In genomic region chr2:101778102-101778501, GRCh38 we compare ENCODE assay signal across 14 cellular contexts.
"Had no signal": no experiment of that assay in that cellular context is flagged by ENCODE, and none has a peak within 500 bp of the region (broad histone marks: within the 10 kb centered on the region; RNA-seq: fewer than 3 reads in every experiment).

No MANE protein-coding gene starts in this region.

- H3K36me3 ChIP-seq: ascending aorta, upper lobe of left lung had no signal

- ATAC-seq: activated T-cell treated with anti-CD3 and anti-CD28 coated beads, Interleukin-2, amount 50 U/mL, for 4 hours; naive thymus-derived CD8-positive, alpha-beta T cell had no signal

- H3K36me3 Mint-ChIP-seq: activated CD4-positive, alpha-beta memory T cell treated with anti-CD3 and anti-CD28 coated beads for 36 hours; naive thymus-derived CD8-positive, alpha-beta T cell had no signal

- H3K27me3 ChIP-seq: ascending aorta, hepatocyte, upper lobe of left lung had no signal

- DNase-seq: activated CD4-positive, alpha-beta memory T cell treated with anti-CD3 and anti-CD28 coated beads for 36 hours; activated effector memory CD4-positive, alpha-beta T cell treated with anti-CD3 and anti-CD28 coated beads, Interleukin-2, amount 50 U/mL, for 16 hours; activated T-cell treated with anti-CD3 and anti-CD28 coated beads, Interleukin-2, amount 50 U/mL, for 4 hours; effector CD4-positive, alpha-beta T cell; kidney glomerular epithelial cell; naive thymus-derived CD8-positive, alpha-beta T cell; occipital lobe; right cardiac atrium; upper lobe of left lung had no signal

- H2AFZ ChIP-seq: hepatocyte had no signal

- H3K4me3 ChIP-seq: ascending aorta, hepatocyte, smooth muscle cell, upper lobe of left lung had no signal

- H3K27me3 Mint-ChIP-seq: activated CD4-positive, alpha-beta memory T cell treated with anti-CD3 and anti-CD28 coated beads for 36 hours; naive thymus-derived CD8-positive, alpha-beta T cell; progenitor cell of endocrine pancreas had no signal

- H3K27ac Mint-ChIP-seq: activated CD4-positive, alpha-beta memory T cell treated with anti-CD3 and anti-CD28 coated beads for 36 hours; progenitor cell of endocrine pancreas; T-helper 2 cell treated with Interferon-gamma antibody and Interleukin-4, amounts not matched to agents 5 μg/mL and 100 μg/mL, for 36 hours had no signal

- H3K27ac ChIP-seq: ascending aorta, hepatocyte, upper lobe of left lung had no signal

- H3K9me3 ChIP-seq: ascending aorta, upper lobe of left lung had no signal

- H3K4me3 Mint-ChIP-seq: activated CD4-positive, alpha-beta memory T cell treated with anti-CD3 and anti-CD28 coated beads for 36 hours; activated T-cell treated with anti-CD3 and anti-CD28 coated beads, Interleukin-2, amount 50 U/mL, for 4 hours; T-helper 2 cell treated with Interferon-gamma antibody and Interleukin-4, amounts not matched to agents 5 μg/mL and 100 μg/mL, for 36 hours had no signal

- H3K9me3 Mint-ChIP-seq: activated CD4-positive, alpha-beta memory T cell treated with anti-CD3 and anti-CD28 coated beads for 36 hours; activated T-cell treated with anti-CD3 and anti-CD28 coated beads, Interleukin-2, amount 50 U/mL, for 4 hours; naive thymus-derived CD8-positive, alpha-beta T cell; T-helper 2 cell treated with Interferon-gamma antibody and Interleukin-4, amounts not matched to agents 5 μg/mL and 100 μg/mL, for 36 hours had no signal

- H3K4me2 ChIP-seq: hepatocyte, smooth muscle cell had no signal
